8 cellular contexts compared by ENCODE assay signal in the genomic region with DNA sequence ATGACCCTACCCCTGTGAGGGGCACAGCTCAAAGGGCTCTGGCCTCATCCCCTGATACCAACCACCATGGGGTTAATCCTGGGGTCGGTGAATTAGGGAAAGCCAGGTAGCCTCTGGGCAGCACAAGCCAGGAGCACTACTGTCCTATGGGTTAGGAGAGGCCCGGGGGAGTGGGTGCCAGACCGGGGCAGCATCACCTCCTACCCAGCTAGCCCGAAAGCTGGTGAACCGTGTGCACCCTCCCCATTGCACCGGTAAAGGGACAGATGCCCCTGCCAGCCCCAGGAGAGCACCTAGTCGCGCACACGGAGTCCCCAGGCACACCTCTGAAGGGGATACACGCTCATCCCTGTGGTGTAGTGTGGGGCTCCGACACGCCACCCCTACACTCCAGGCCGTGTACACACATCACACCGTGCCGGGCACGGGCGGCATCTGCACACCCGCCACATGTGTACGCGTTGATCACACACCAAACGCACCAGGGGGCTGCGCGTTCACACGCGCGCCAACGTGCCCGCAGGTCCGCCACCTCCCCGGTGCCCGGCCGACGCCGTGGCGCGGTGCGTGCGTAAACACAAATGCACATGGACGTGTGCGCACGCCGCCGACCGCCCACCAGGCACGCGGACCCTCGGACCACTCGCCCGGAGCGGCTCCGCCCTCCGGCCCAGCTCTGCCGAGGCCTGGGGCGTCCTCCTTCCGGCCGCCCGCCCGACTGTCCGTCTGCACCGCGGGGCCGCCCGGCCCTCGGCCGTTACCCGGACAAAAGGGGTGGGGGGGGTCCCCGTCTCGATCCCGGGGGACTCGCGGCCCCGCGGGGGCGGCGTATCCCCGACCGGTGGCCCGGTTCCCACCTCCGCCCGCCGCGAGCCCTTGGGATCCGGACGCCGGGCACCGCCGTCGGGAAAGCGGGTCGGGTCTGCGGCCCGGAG. TPM values are rescaled to one million over a fixed set of nuclear protein-coding genes. Genes with fewer than 3 reads are reported as not detected.
DNase-seq lines count a peak whose midpoint lies in the region; ATAC-seq, FAIRE-seq and TF ChIP-seq lines count a peak whose summit lies in the region.

No MANE protein-coding gene starts in this region.

- FAIRE-seq in GM12891 (lab: Jason Lieb, UNC) (peak; percentile 98), small intestine (lab: Jason Lieb, UNC) (no peak)

- H3K27me3 ChIP-seq in small intestine (ENCODE audit: control insufficient read depth in 2 of 2, insufficient read depth in 2 of 2, low read length in 2 of 2) = no peaks in the 10 kb centered on the region

- no peaks in the 10 kb centered on the region for H3K9me3 ChIP-seq in small intestine (ENCODE audit: control insufficient read depth, low read depth)

- peak overlapping the region; percentile 78 to 86 for H3K4me3 ChIP-seq in small intestine (ENCODE audit: low read depth in 1 of 2, low read length in 2 of 2)

- no peak; the same call in 1 of the 2 replicates for TF ChIP-seq POLR2A in GM12891 (IDR thresholded peaks at IDR 0.05; ENCODE audit: low read depth, low read length)
- no peak for TF ChIP-seq POLR2A in GM18505 (IDR thresholded peaks at IDR 0.05; ENCODE audit: borderline replicate concordance, extremely low read depth, insufficient read depth, insufficient read length)

- peaks cover 9 to 14% of the 10 kb centered on the region in 2 donors for H3K4me1 ChIP-seq in small intestine (ENCODE audit: control insufficient read depth in 2 of 2, insufficient read depth in 1 of 2, low read depth in 1 of 2, low read length in 1 of 2)

- ATAC-seq in GM18505 (IDR thresholded peaks at IDR 0.05; ENCODE audit: unreplicated experiment) (no peak), GM18519 (IDR thresholded peaks at IDR 0.05; ENCODE audit: low FRiP score, unreplicated experiment) (no peak)

- DNase-seq in GM12891 (ENCODE audit: insufficient read length, low spot score) = peak; percentile 62
- DNase-seq in NCI-H69 (lab: John Stamatoyannopoulos, UW) = peak; percentile 76
- peak; percentile 47 for DNase-seq in hepatic stellate cell (ENCODE audit: low spot score)
- no peak for DNase-seq in small intestine
- no peak for DNase-seq in cerebellum (ENCODE audit: low spot score)

- no peaks in the 10 kb centered on the region for H3K9me3 Mint-ChIP-seq in activated naive CD8-positive, alpha-beta T cell (ENCODE audit: low read depth)

- no peaks in the 10 kb centered on the region for H3K36me3 Mint-ChIP-seq in activated naive CD8-positive, alpha-beta T cell

- H3K4me3 Mint-ChIP-seq in activated naive CD8-positive, alpha-beta T cell = peak overlapping the region; percentile 82

- WGBS in small intestine, 3 donors = 0 to 1% (median 1%) methylated on average over 38 to 92 of the region's 92 CpGs

- peak overlapping the region; percentile 54 for H3K27ac Mint-ChIP-seq in activated naive CD8-positive, alpha-beta T cell

- H3K27me3 Mint-ChIP-seq in activated naive CD8-positive, alpha-beta T cell = no peaks in the 10 kb centered on the region

- H3K27ac ChIP-seq in small intestine (ENCODE audit: low read depth in 1 of 2, low read length in 1 of 2) = peak overlapping the region; percentile 45 to 92

- peaks cover 6% of the 10 kb centered on the region in 2 donors for H3K36me3 ChIP-seq in small intestine (ENCODE audit: control insufficient read depth in 2 of 2, insufficient read depth in 2 of 2, low read length in 2 of 2)

- peaks cover 29% of the 10 kb centered on the region for H3K4me1 Mint-ChIP-seq in activated naive CD8-positive, alpha-beta T cell (ENCODE audit: low read depth)

TF ChIP-seq in GM12891, 5 proteins besides CTCF, POLR2A, EP300 and RAD21:
- TF ChIP-seq POU2F2 (IDR thresholded peaks at IDR 0.05; ENCODE audit: low read depth, low read length) (no peak), TAF1 (IDR thresholded peaks at IDR 0.05; ENCODE audit: low read depth, low read length) (no peak; the same call in 1 of the 2 replicates), PAX5 (IDR thresholded peaks at IDR 0.05; ENCODE audit: insufficient read depth, low read length, severe bottlenecking) (no peak), POLR2AphosphoS5 (IDR thresholded peaks at IDR 0.05; ENCODE audit: low read depth, low read length) (no peak), SPI1 (IDR thresholded peaks at IDR 0.05; ENCODE audit: low read depth, low read length) (no peak)

RNA-seq across cellular contexts. Expression of gene UBALD1, which starts 0.8 kb away (rescaled TPM):
- 20.7 TPM for polyA plus RNA-seq in GM12891 (2012; ENCODE audit: low read depth, missing spikeins)
- polyA plus RNA-seq in small intestine = 10 to 100 TPM; 21.7 to 27.8 (median 25.3) TPM
- 3.6 TPM for total RNA-seq in cerebellum

RNA-seq across cellular contexts. Expression of gene MGRN1, which starts 10.7 kb away (rescaled TPM):
- 29.2 TPM for polyA plus RNA-seq in GM12891 (2012; ENCODE audit: low read depth, missing spikeins)
- polyA plus RNA-seq in small intestine = 10 to 100 TPM; 21.1 to 25.6 (median 25.5) TPM
- total RNA-seq in cerebellum = 38.6 TPM

RNA-seq across cellular contexts. Expression of gene C16orf96, which starts 57.8 kb away (rescaled TPM):
- polyA plus RNA-seq in GM12891 (2012; ENCODE audit: low read depth, missing spikeins) = 0.06 TPM
- under 1 TPM in 1 of 3 donors, not detected in 2; 0.03 TPM for polyA plus RNA-seq in small intestine
- 0.18 TPM for total RNA-seq in cerebellum

Comparison
In these comparisons a context has a peak if more than half of its experiments do, and no peak if none do; other contexts are left out.
1. DNase-seq: peak in GM12891 (single experiment), NCI-H69 (single experiment) and hepatic stellate cell (single experiment); none in small intestine (single experiment) and cerebellum (single experiment).